Comparison of ENCODE assay signal across 17 cellular contexts in genomic region chr2:129078548-129078947, GRCh38.
"Had no signal": no experiment of that assay in that cellular context is flagged by ENCODE, and none has a peak within 500 bp of the region (broad histone marks: within the 10 kb centered on the region; RNA-seq: fewer than 3 reads in every experiment).

No MANE protein-coding gene starts in this region.

- H3K4me3 Mint-ChIP-seq: central memory CD8-positive, alpha-beta T cell; mesothelial cell of epicardium; natural killer cell had no signal

- H3K9me3 Mint-ChIP-seq: mesothelial cell of epicardium, natural killer cell had no signal

- H3K27me3 Mint-ChIP-seq: central memory CD8-positive, alpha-beta T cell had no signal

- H3K4me3 ChIP-seq: dorsolateral prefrontal cortex, hepatocyte, right atrium auricular region, sigmoid colon, skin epidermis had no signal

- H3K36me3 Mint-ChIP-seq: mesothelial cell of epicardium, natural killer cell had no signal

- H3K27ac Mint-ChIP-seq: mesothelial cell of epicardium, natural killer cell had no signal

- DNase-seq: cortex of kidney; dorsolateral prefrontal cortex; effector CD8-positive, alpha-beta T cell; foreskin melanocyte; head of caudate nucleus; natural killer cell; posterior cingulate gyrus; sigmoid colon; stimulated activated naive CD4-positive, alpha-beta T cell treated with Interleukin-2 at 50 U/mL for 16 hours; trophoblast cell had no signal

- FAIRE-seq: endometrium, urothelium cell line had no signal

- H3K9me3 ChIP-seq: right atrium auricular region, sigmoid colon had no signal

- H3K4me1 Mint-ChIP-seq: central memory CD8-positive, alpha-beta T cell; natural killer cell had no signal

- ATAC-seq: natural killer cell had no signal

- H3K4me2 ChIP-seq: hepatocyte had no signal

- H3K27me3 ChIP-seq: hepatocyte, right atrium auricular region, sigmoid colon had no signal

- H3K27ac ChIP-seq: dorsolateral prefrontal cortex, hepatocyte, right atrium auricular region, sigmoid colon, skin epidermis had no signal

- H3K36me3 ChIP-seq: right atrium auricular region, sigmoid colon had no signal

- H2AFZ ChIP-seq: hepatocyte had no signal

- H3K79me2 ChIP-seq: hepatocyte had no signal

- H3K4me1 ChIP-seq: right atrium auricular region, sigmoid colon had no signal
